In the genomic region with DNA sequence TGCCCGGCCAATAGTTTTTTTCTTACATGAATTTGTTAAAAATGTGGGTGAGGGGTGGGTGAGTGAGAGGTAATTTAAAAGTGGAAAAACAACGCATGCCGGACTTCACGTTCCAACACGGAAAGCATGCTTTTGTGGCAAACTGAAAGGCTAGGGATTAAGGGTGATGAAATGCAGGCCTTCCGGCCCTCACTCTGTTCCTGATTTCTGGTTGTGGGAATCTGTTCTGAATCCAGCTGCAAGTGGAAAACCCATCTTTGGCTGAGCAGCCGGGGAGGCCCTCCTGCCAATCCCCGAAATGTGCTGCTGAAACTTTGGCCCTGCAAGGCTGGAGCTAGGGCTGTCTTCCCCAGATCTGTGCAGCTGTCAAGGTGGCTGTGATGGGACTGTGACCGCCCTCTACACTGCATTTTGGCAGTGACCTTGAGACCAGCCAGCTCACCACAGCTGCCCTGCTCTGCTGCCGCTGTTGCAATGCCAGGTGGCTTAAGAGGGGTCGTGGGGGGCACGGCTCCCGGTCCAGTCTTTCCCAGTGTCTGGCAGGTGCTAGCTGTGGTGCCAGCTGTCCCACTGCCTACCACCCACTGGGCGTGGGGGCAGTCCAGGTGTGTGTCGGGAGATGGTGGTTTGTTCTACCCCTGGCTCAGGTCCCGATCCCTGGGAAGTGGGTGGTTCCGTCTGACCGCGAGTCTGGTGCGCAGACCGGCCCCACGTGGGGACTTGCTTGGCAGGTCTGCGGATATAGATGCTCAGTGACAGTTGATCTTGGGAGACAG, we compare ENCODE assay signal across 1 cellular context.
TF ChIP-seq lines count a peak whose summit lies in the region.

No MANE protein-coding gene starts in this region.

TF ChIP-seq in A549, 52 proteins besides CTCF, POLR2A, EP300 and RAD21 (continued from another document):
- TF ChIP-seq, protein P1, sequence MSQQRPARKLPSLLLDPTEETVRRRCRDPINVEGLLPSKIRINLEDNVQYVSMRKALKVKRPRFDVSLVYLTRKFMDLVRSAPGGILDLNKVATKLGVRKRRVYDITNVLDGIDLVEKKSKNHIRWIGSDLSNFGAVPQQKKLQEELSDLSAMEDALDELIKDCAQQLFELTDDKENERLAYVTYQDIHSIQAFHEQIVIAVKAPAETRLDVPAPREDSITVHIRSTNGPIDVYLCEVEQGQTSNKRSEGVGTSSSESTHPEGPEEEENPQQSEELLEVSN (IDR thresholded peaks at IDR 0.05; ENCODE audit: borderline replicate concordance, low read depth) = no peak
- no peak for TF ChIP-seq RARB (CRISPR knock-in tag; IDR thresholded peaks at IDR 0.05)
